13 cellular contexts compared by ENCODE assay signal in genomic region chr3:169869484-169870304, GRCh38. TPM values are rescaled to one million over a fixed set of nuclear protein-coding genes. Genes with fewer than 3 reads are reported as not detected.
A peak's percentile ranks its signal among the peaks of the same experiment; 100 is the strongest.
DNase-seq lines count a peak whose midpoint lies in the region; ATAC-seq and TF ChIP-seq lines count a peak whose summit lies in the region.
"Had no signal": no experiment of that assay in that cellular context is flagged by ENCODE, and none has a peak within 500 bp of the region (broad histone marks: within the 10 kb centered on the region; RNA-seq: fewer than 3 reads in every experiment).

LRRC31 (minus strand) TSS chr3:169869935; CDS start chr3:169869807, 128 bp downstream.

- H3K27me3 ChIP-seq in right lobe of liver: no peaks in the 10 kb centered on the region
- H3K27me3 ChIP-seq: adrenal gland had no signal

- CTCF ChIA-PET in OCI-LY7 (lab: Charles Lee; ENCODE audit: unreplicated experiment): no interaction called here

- H3K9me2 ChIP-seq in OCI-LY7 (ENCODE audit: insufficient read depth, low read length): no peaks in the 10 kb centered on the region

- H3K4me3 ChIP-seq in OCI-LY7 (ENCODE audit: low read depth, low read length, poor library complexity, severe bottlenecking) (no peak within 1 kb of the TSS), right lobe of liver (peak within 1 kb of the TSS in 2 of 3 donors; percentile 18 to 34)
- H3K4me3 ChIP-seq: adrenal gland had no signal

- H3K27me3 Mint-ChIP-seq in activated naive CD4-positive, alpha-beta T cell treated with anti-CD3 and anti-CD28 coated beads, Interleukin-2, amount 50 U/mL, for 24 hours: no peaks in the 10 kb centered on the region

- H3K4me1 ChIP-seq in OCI-LY7 (ENCODE audit: insufficient read depth, low read length, poor library complexity, severe bottlenecking): peaks cover 33% of the 10 kb centered on the region
- peaks cover 0 to 6% (median 3%) of the 10 kb centered on the region in 4 donors for H3K4me1 ChIP-seq in right lobe of liver
- H3K4me1 ChIP-seq: adrenal gland had no signal

- no peaks in the 10 kb centered on the region for H3K79me2 ChIP-seq in OCI-LY7 (ENCODE audit: insufficient read depth, low read depth, low read length)

- TF ChIP-seq CTCF in OCI-LY7 (conservative IDR thresholded peaks at IDR 0.05; ENCODE audit: low read length): no peak
- no peak for TF ChIP-seq CTCF in right lobe of liver (IDR thresholded peaks at IDR 0.05)

- H3K27ac ChIP-seq in OCI-LY7 (ENCODE audit: low read depth, low read length, poor library complexity, severe bottlenecking) (no peak within 1 kb of the TSS), right lobe of liver (peak within 1 kb of the TSS in 2 of 3 donors; percentile 18 to 65)
- H3K27ac ChIP-seq: adrenal gland had no signal

- no peaks in the 10 kb centered on the region for H3K9me3 Mint-ChIP-seq in activated naive CD4-positive, alpha-beta T cell treated with anti-CD3 and anti-CD28 coated beads, Interleukin-2, amount 50 U/mL, for 24 hours
- H3K9me3 Mint-ChIP-seq: natural killer cell treated with Interleukin-12 subunit alpha and Interleukin-12 subunit beta and Interleukin-15 and Interleukin-18, amount 100 ng/mL, for 72 hours; T-helper 2 cell treated with Interferon-gamma antibody and Interleukin-4, amounts not matched to agents 5 μg/mL and 100 μg/mL, for 36 hours had no signal

- DNase-seq in activated naive CD4-positive, alpha-beta T cell (lab: John Stamatoyannopoulos, UW): no peak
- DNase-seq in OCI-LY7 (ENCODE audit: low spot score): no peak
- no peak for DNase-seq in right lobe of liver
- DNase-seq in AG20443 (ENCODE audit: low spot score): no peak
- DNase-seq in NCI-H1048 (lab: John Stamatoyannopoulos, UW): no peak
- DNase-seq: adrenal gland; AML-193; stimulated activated CD4-positive, alpha-beta T cell treated with anti-CD3 and anti-CD28 coated beads, Interleukin-12 subunit alpha, Interleukin-12 subunit beta, amount 100 ng/mL, for 4 hours had no signal

- H3K36me3 ChIP-seq in OCI-LY7 (ENCODE audit: insufficient read depth, low read length): no peaks in the 10 kb centered on the region
- H3K36me3 ChIP-seq in right lobe of liver: no peaks in the 10 kb centered on the region
- H3K36me3 ChIP-seq: adrenal gland had no signal

- peak within 1 kb of the TSS; percentile 48 for H3K27ac Mint-ChIP-seq in activated naive CD4-positive, alpha-beta T cell treated with anti-CD3 and anti-CD28 coated beads, Interleukin-2, amount 50 U/mL, for 24 hours
- H3K27ac Mint-ChIP-seq: natural killer cell treated with Interleukin-12 subunit alpha and Interleukin-12 subunit beta and Interleukin-15 and Interleukin-18, amount 100 ng/mL, for 72 hours; T-helper 2 cell treated with Interferon-gamma antibody and Interleukin-4, amounts not matched to agents 5 μg/mL and 100 μg/mL, for 36 hours had no signal

- no peaks in the 10 kb centered on the region for H4K20me1 ChIP-seq in OCI-LY7 (ENCODE audit: insufficient read depth, low read length)

- 21% methylated on average over 3 of the region's 3 CpGs for WGBS in right lobe of liver (ENCODE audit: insufficient coverage, low coverage, low lambda C conversion rate, missing lambda C conversion rate)

- H3K4me3 Mint-ChIP-seq in activated naive CD4-positive, alpha-beta T cell treated with anti-CD3 and anti-CD28 coated beads, Interleukin-2, amount 50 U/mL, for 24 hours: no peak within 1 kb of the TSS
- H3K4me3 Mint-ChIP-seq: natural killer cell treated with Interleukin-12 subunit alpha and Interleukin-12 subunit beta and Interleukin-15 and Interleukin-18, amount 100 ng/mL, for 72 hours; T-helper 2 cell treated with Interferon-gamma antibody and Interleukin-4, amounts not matched to agents 5 μg/mL and 100 μg/mL, for 36 hours had no signal

- intact Hi-C loops in OCI-LY7 (cut with micrococcal nuclease; ENCODE audit: unreplicated experiment): loop anchor here (10.0 kb wide), 2 partner anchors 315 to 435 kb away; partner anchors contain the start of gene PHC3
- intact Hi-C loops in right lobe of liver (cut with DNase I): no loop called here

- no TSS peak for BruUV-seq in OCI-LY7 (replicated peaks; lab: Mats Ljungman, UMichigan)

- no peaks in the 10 kb centered on the region for H3K36me3 Mint-ChIP-seq in activated naive CD4-positive, alpha-beta T cell treated with anti-CD3 and anti-CD28 coated beads, Interleukin-2, amount 50 U/mL, for 24 hours
- H3K36me3 Mint-ChIP-seq: natural killer cell treated with Interleukin-12 subunit alpha and Interleukin-12 subunit beta and Interleukin-15 and Interleukin-18, amount 100 ng/mL, for 72 hours had no signal

- no peak within 1 kb of the TSS for H3K4me2 ChIP-seq in OCI-LY7 (ENCODE audit: low read length)

- no peaks in the 10 kb centered on the region for H3K9me3 ChIP-seq in OCI-LY7 (ENCODE audit: low read length)
- no peaks in the 10 kb centered on the region for H3K9me3 ChIP-seq in right lobe of liver
- H3K9me3 ChIP-seq: adrenal gland had no signal

- no peak for TF ChIP-seq POLR2A in right lobe of liver (IDR thresholded peaks at IDR 0.05)

- POLR2A ChIA-PET in OCI-LY7 (lab: Charles Lee): interaction anchor here (0.9 to 1.9 kb wide), 6 partner anchors 8 to 215 kb away, joined by 3 to 7 read pairs (median 4); no protein-coding TSS in a partner anchor

- peak within 1 kb of the TSS; percentile 69; the same call in 1 of the 2 replicates for H2AFZ ChIP-seq in OCI-LY7 (ENCODE audit: low read length)

- peak; percentile 81 to 91 (median 88) for ATAC-seq in right lobe of liver
- no peak for ATAC-seq in GM21576 (IDR thresholded peaks at IDR 0.05; ENCODE audit: unreplicated experiment)
- no peak for ATAC-seq in HG03565 (IDR thresholded peaks at IDR 0.05; ENCODE audit: unreplicated experiment)
- ATAC-seq: natural killer cell treated with Interleukin-12 subunit alpha and Interleukin-12 subunit beta and Interleukin-15 and Interleukin-18, amount 100 ng/mL, for 72 hours had no signal

- peaks cover 42% of the 10 kb centered on the region for H3K4me1 Mint-ChIP-seq in activated naive CD4-positive, alpha-beta T cell treated with anti-CD3 and anti-CD28 coated beads, Interleukin-2, amount 50 U/mL, for 24 hours

RNA-seq across cellular contexts. Expression of gene LRRC31, which starts in this region (rescaled TPM):
- total RNA-seq in OCI-LY7 (2014; rRNA removed; shearing (Covaris generic)): not detected in 2 replicates
- total RNA-seq in OCI-LY7 (2022): not detected in 2 replicates
- 1 to 10 TPM in 5 of 6 experiments, under 1 TPM in 1; 0.78 to 5.0 (median 2.2) TPM for total RNA-seq in right lobe of liver
- total RNA-seq: adrenal gland; natural killer cell treated with Interleukin-12 subunit alpha and Interleukin-12 subunit beta and Interleukin-15 and Interleukin-18, amount 100 ng/mL, for 72 hours had no signal

Comparison
In these comparisons a context has a peak if more than half of its experiments do, and no peak if none do; other contexts are left out.
1. ATAC-seq: peak in right lobe of liver (4 of 4); none in GM21576 (single experiment) and HG03565 (single experiment).